ENCODE assay signal across 8 cellular contexts in genomic region chr7:50446542-50446960, GRCh38. TPM values are rescaled to one million over a fixed set of nuclear protein-coding genes. Genes with fewer than 3 reads are reported as not detected.
DNase-seq lines count a peak whose midpoint lies in the region; ATAC-seq, FAIRE-seq and TF ChIP-seq lines count a peak whose summit lies in the region.

No MANE protein-coding gene starts in this region.

- intact Hi-C loops in left cardiac atrium (cut with DNase I), result no loop called here

- FAIRE-seq in bronchial epithelial cell (lab: Jason Lieb, UNC), result no peak

- H3K27ac ChIP-seq in HUES48 (ENCODE audit: low read depth, low read length), result peak overlapping the region; percentile 72

- in situ Hi-C loops in ACHN (cut with HindIII; ENCODE audit: low pct_ligation_motif_present, low pct_unique_long_range_greater_than_20kb, low sequenced_read_pairs), result no loop called here

- TF ChIP-seq CTCF in bronchial epithelial cell (IDR thresholded peaks at IDR 0.05; ENCODE audit: insufficient read depth, low read length, severe bottlenecking), result no peak

- peak; percentile 94 for DNase-seq in ACHN
- peak; percentile 99 for DNase-seq in bronchial epithelial cell (ENCODE audit: low read depth)
- no peak for DNase-seq in RPMI8226
- DNase-seq in left cardiac atrium, result no peak
- DNase-seq in NAMALWA (ENCODE audit: low spot score), result no peak

- H3K4me1 ChIP-seq in HUES48 (ENCODE audit: control insufficient read depth, insufficient read depth, low read length), result peaks cover 13% of the 10 kb centered on the region

- ATAC-seq in GM19438 (IDR thresholded peaks at IDR 0.05; ENCODE audit: low read depth, unreplicated experiment) (peak; percentile 25), GM19328 (IDR thresholded peaks at IDR 0.05; ENCODE audit: unreplicated experiment) (no peak), left cardiac atrium (no peak)

- H3K4me3 ChIP-seq in HUES48 (ENCODE audit: low read depth, low read length) (no peak overlapping the region), bronchial epithelial cell (ENCODE audit: low read depth, low read length) (no peak overlapping the region)

- no peak overlapping the region for H3K9ac ChIP-seq in HUES48 (ENCODE audit: low read depth, low read length)

- H3K36me3 ChIP-seq in HUES48 (ENCODE audit: control insufficient read depth, insufficient read depth, low read length) (peaks cover 24% of the 10 kb centered on the region), bronchial epithelial cell (ENCODE audit: control insufficient read depth, insufficient read depth, low read length) (no peaks in the 10 kb centered on the region)

- H3K9me3 ChIP-seq in HUES48 (ENCODE audit: control insufficient read depth, insufficient read depth, low read length), result no peaks in the 10 kb centered on the region

- H3K27me3 ChIP-seq in HUES48 (ENCODE audit: control insufficient read depth, insufficient read depth, low read length) (no peaks in the 10 kb centered on the region), bronchial epithelial cell (ENCODE audit: control insufficient read depth, insufficient read depth, low read length) (no peaks in the 10 kb centered on the region)

RNA-seq across cellular contexts. Expression of gene FIGNL1, which starts 3.6 kb away (rescaled TPM):
- total RNA-seq in bronchial epithelial cell (12.4 and 18.1 TPM in 2 replicates), left cardiac atrium (1 to 10 TPM; 4.6 to 6.1 TPM)

Comparison
In these comparisons a context has a peak if more than half of its experiments do, and no peak if none do; other contexts are left out.
1. DNase-seq: peak in ACHN (single experiment) and bronchial epithelial cell (single experiment); none in RPMI8226 (single experiment), left cardiac atrium (single experiment) and NAMALWA (single experiment).